8 cellular contexts compared by ENCODE assay signal in the genomic region with DNA sequence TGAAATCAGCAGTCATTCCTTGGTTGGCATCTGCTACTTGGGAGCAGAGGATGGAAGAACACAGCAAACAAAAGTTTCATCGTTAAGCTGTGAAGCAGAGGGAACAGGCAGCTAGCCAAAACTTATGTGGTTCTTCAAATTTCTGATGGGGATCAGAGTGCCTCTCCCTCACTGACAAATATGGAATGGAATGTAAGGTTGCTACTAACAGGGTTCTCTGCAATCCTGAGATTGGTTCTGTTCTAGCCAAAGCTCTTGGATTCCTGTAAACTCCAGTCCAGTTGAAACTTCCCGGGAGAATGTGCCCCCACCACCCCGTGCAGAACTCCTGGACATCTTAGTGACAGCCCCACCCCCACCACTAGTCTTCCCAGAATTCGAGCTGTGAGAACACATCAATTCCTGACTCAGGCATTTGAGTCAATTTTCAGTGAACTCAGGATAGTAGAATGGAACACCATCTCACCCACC. TPM values are rescaled to one million over a fixed set of nuclear protein-coding genes. Genes with fewer than 3 reads are reported as not detected.
DNase-seq lines count a peak whose midpoint lies in the region; ATAC-seq and TF ChIP-seq lines count a peak whose summit lies in the region.
"Had no signal": no experiment of that assay in that cellular context is flagged by ENCODE, and none has a peak within 500 bp of the region (broad histone marks: within the 10 kb centered on the region; RNA-seq: fewer than 3 reads in every experiment).

No MANE protein-coding gene starts in this region.

- no peaks in the 10 kb centered on the region for H3K36me3 Mint-ChIP-seq in nephron progenitor cell (ENCODE audit: low read depth)
- no peaks in the 10 kb centered on the region for H3K36me3 Mint-ChIP-seq in T-helper 2 cell treated with Interferon-gamma antibody and Interleukin-4, amounts not matched to agents 5 μg/mL and 100 μg/mL, for 36 hours (ENCODE audit: low read depth)

- H3K4me1 ChIP-seq in duodenal mucosa (ENCODE audit: control insufficient read depth in 1 of 2, insufficient read depth in 2 of 2, low read length in 2 of 2) (peaks cover 0 to under 1% of the 10 kb centered on the region in 2 donors), mesendoderm (ENCODE audit: control insufficient read depth, low read depth, low read length) (no peaks in the 10 kb centered on the region), upper lobe of left lung (peaks cover 5 to 15% (median 9%) of the 10 kb centered on the region in 4 donors)

- no peaks in the 10 kb centered on the region for H3K79me2 ChIP-seq in mesendoderm (ENCODE audit: control insufficient read depth, insufficient read depth, low read length)

- no peaks in the 10 kb centered on the region for H3K9me3 Mint-ChIP-seq in nephron progenitor cell
- peaks cover 3% of the 10 kb centered on the region for H3K9me3 Mint-ChIP-seq in T-helper 2 cell treated with Interferon-gamma antibody and Interleukin-4, amounts not matched to agents 5 μg/mL and 100 μg/mL, for 36 hours

- H3K4ac ChIP-seq in mesendoderm (ENCODE audit: low read depth, low read length), result no peak overlapping the region

- no peak overlapping the region for H2BK5ac ChIP-seq in mesendoderm (ENCODE audit: low read length)

- H3K27ac ChIP-seq in duodenal mucosa (ENCODE audit: low read depth, low read length) (peak overlapping the region; percentile 22), mesendoderm (ENCODE audit: low read depth, low read length) (no peak overlapping the region), upper lobe of left lung (peak overlapping the region; percentile 71 to 76 (median 74))
- H3K27ac ChIP-seq: HL-60 had no signal

- no peak overlapping the region for H3K23ac ChIP-seq in mesendoderm (ENCODE audit: low read length)

- H4K5ac ChIP-seq in mesendoderm (ENCODE audit: low read length), result no peak overlapping the region

- no peak overlapping the region for H4K8ac ChIP-seq in mesendoderm (ENCODE audit: low read depth, low read length)

- H3K4me3 Mint-ChIP-seq in nephron progenitor cell, result no peak overlapping the region
- no peak overlapping the region for H3K4me3 Mint-ChIP-seq in T-helper 2 cell treated with Interferon-gamma antibody and Interleukin-4, amounts not matched to agents 5 μg/mL and 100 μg/mL, for 36 hours

- TF ChIP-seq POLR2A in upper lobe of left lung (IDR thresholded peaks at IDR 0.05), result no peak

- H3K4me1 Mint-ChIP-seq in nephron progenitor cell, result peaks cover 14% of the 10 kb centered on the region
- no peaks in the 10 kb centered on the region for H3K4me1 Mint-ChIP-seq in T-helper 2 cell treated with Interferon-gamma antibody and Interleukin-4, amounts not matched to agents 5 μg/mL and 100 μg/mL, for 36 hours (ENCODE audit: low read depth)

- H3K4me2 ChIP-seq in mesendoderm (ENCODE audit: low read length), result no peak overlapping the region

- no peak overlapping the region for H2BK120ac ChIP-seq in mesendoderm (ENCODE audit: low read depth, low read length)

- TF ChIP-seq RAD21 in Ishikawa (IDR thresholded peaks at IDR 0.05; ENCODE audit: low read depth), result no peak

- H2AK5ac ChIP-seq in mesendoderm (ENCODE audit: low read length), result no peak overlapping the region

- H3K27me3 Mint-ChIP-seq in nephron progenitor cell (ENCODE audit: low read depth, poor library complexity), result peaks cover 3% of the 10 kb centered on the region
- peaks cover 7% of the 10 kb centered on the region for H3K27me3 Mint-ChIP-seq in T-helper 2 cell treated with Interferon-gamma antibody and Interleukin-4, amounts not matched to agents 5 μg/mL and 100 μg/mL, for 36 hours (ENCODE audit: low read depth)

- H3K27ac Mint-ChIP-seq in nephron progenitor cell, result no peak overlapping the region
- no peak overlapping the region for H3K27ac Mint-ChIP-seq in T-helper 2 cell treated with Interferon-gamma antibody and Interleukin-4, amounts not matched to agents 5 μg/mL and 100 μg/mL, for 36 hours

- DNase-seq in mesendoderm (peak; percentile 19), upper lobe of left lung (peak in 1 of 2 donors; percentile 61), nephron progenitor cell (no peak)
- no peak for DNase-seq in T-helper 2 cell treated with Interferon-gamma antibody and Interleukin-4, amounts not matched to agents 5 μg/mL and 100 μg/mL, for 36 hours (ENCODE audit: low spot score)

- H3K18ac ChIP-seq in mesendoderm (ENCODE audit: low read length), result no peak overlapping the region

- ATAC-seq in upper lobe of left lung (ENCODE audit: low FRiP score in 2 of 2) (peak; percentile 91 to 93), GM18861 (IDR thresholded peaks at IDR 0.05; ENCODE audit: unreplicated experiment) (no peak)

- no peak for TF ChIP-seq CTCF in upper lobe of left lung (IDR thresholded peaks at IDR 0.05)
- no peak for TF ChIP-seq CTCF in nephron progenitor cell (IDR thresholded peaks at IDR 0.05)

- TF ChIP-seq EP300 in Ishikawa (IDR thresholded peaks at IDR 0.05; ENCODE audit: borderline replicate concordance) (no peak), upper lobe of left lung (IDR thresholded peaks at IDR 0.05) (peak in 3 of 4 donors; percentile 14 to 35 (median 30))

- no CpG with 5 or more reads among the region's 4 CpGs for WGBS in mesendoderm (ENCODE audit: extremely low coverage, insufficient coverage, low lambda C conversion rate)
- 27 to 40% methylated on average over 4 of the region's 4 CpGs for WGBS in upper lobe of left lung, 2 donors

- no peak overlapping the region for H3K9ac ChIP-seq in duodenal mucosa (ENCODE audit: low read depth in 1 of 2, low read length in 2 of 2)
- H3K9ac ChIP-seq in mesendoderm (ENCODE audit: low read length), result no peak overlapping the region

- H3K36me3 ChIP-seq in duodenal mucosa (ENCODE audit: control insufficient read depth in 1 of 2, insufficient read depth in 2 of 2, low read length in 2 of 2) (no peaks in the 10 kb centered on the region), mesendoderm (ENCODE audit: control insufficient read depth, insufficient read depth, low read length) (no peaks in the 10 kb centered on the region), upper lobe of left lung (no peaks in the 10 kb centered on the region)

- no peaks in the 10 kb centered on the region for H3K27me3 ChIP-seq in duodenal mucosa (ENCODE audit: control insufficient read depth in 1 of 2, insufficient read depth in 2 of 2, low read length in 2 of 2)
- no peaks in the 10 kb centered on the region for H3K27me3 ChIP-seq in mesendoderm (ENCODE audit: insufficient read depth, low read length, poor library complexity)
- no peaks in the 10 kb centered on the region for H3K27me3 ChIP-seq in upper lobe of left lung

- H3K56ac ChIP-seq in mesendoderm (ENCODE audit: low read length), result no peak overlapping the region

- no peak overlapping the region for H2BK15ac ChIP-seq in mesendoderm (replicated peaks; ENCODE audit: low read depth)

- no peaks in the 10 kb centered on the region for H3K79me1 ChIP-seq in mesendoderm (ENCODE audit: low read length)

- H3K4me3 ChIP-seq in duodenal mucosa (ENCODE audit: low read depth in 1 of 2, low read length in 2 of 2) (no peak overlapping the region), mesendoderm (ENCODE audit: low read length) (no peak overlapping the region), upper lobe of left lung (no peak overlapping the region)

- H3K9me3 ChIP-seq in duodenal mucosa (ENCODE audit: control insufficient read depth in 1 of 2, low read length in 2 of 2) (no peaks in the 10 kb centered on the region), upper lobe of left lung (no peaks in the 10 kb centered on the region)

TF ChIP-seq in Ishikawa, 13 proteins besides CTCF, POLR2A, EP300 and RAD21:
- no peak for TF ChIP-seq TAF1 (IDR thresholded peaks at IDR 0.05; ENCODE audit: low read depth)
- TF ChIP-seq, protein P1, sequence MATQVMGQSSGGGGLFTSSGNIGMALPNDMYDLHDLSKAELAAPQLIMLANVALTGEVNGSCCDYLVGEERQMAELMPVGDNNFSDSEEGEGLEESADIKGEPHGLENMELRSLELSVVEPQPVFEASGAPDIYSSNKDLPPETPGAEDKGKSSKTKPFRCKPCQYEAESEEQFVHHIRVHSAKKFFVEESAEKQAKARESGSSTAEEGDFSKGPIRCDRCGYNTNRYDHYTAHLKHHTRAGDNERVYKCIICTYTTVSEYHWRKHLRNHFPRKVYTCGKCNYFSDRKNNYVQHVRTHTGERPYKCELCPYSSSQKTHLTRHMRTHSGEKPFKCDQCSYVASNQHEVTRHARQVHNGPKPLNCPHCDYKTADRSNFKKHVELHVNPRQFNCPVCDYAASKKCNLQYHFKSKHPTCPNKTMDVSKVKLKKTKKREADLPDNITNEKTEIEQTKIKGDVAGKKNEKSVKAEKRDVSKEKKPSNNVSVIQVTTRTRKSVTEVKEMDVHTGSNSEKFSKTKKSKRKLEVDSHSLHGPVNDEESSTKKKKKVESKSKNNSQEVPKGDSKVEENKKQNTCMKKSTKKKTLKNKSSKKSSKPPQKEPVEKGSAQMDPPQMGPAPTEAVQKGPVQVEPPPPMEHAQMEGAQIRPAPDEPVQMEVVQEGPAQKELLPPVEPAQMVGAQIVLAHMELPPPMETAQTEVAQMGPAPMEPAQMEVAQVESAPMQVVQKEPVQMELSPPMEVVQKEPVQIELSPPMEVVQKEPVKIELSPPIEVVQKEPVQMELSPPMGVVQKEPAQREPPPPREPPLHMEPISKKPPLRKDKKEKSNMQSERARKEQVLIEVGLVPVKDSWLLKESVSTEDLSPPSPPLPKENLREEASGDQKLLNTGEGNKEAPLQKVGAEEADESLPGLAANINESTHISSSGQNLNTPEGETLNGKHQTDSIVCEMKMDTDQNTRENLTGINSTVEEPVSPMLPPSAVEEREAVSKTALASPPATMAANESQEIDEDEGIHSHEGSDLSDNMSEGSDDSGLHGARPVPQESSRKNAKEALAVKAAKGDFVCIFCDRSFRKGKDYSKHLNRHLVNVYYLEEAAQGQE (IDR thresholded peaks at IDR 0.05; ENCODE audit: low read depth), result no peak
- peak; percentile 46; the same call in 1 of the 2 replicates for TF ChIP-seq TEAD4 (IDR thresholded peaks at IDR 0.05)
- peak; percentile 59 for TF ChIP-seq NFIC (IDR thresholded peaks at IDR 0.05)
- TF ChIP-seq, protein P2, sequence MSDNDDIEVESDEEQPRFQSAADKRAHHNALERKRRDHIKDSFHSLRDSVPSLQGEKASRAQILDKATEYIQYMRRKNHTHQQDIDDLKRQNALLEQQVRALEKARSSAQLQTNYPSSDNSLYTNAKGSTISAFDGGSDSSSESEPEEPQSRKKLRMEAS (IDR thresholded peaks at IDR 0.05), result no peak

RNA-seq across cellular contexts. Expression of a gene that starts 55.9 kb away (rescaled TPM):
- 35.6 TPM for polyA plus RNA-seq in mesendoderm (2013, experiment 1 of 2)
- 35.8 TPM for polyA plus RNA-seq in mesendoderm (2013, experiment 2 of 2)
- 10 to 100 TPM; 22.4 to 67.1 (median 42.7) TPM for total RNA-seq in upper lobe of left lung
